Comparison of ENCODE assay signal across 17 cellular contexts in genomic region chr5:42855386-42855785, GRCh38. TPM values are rescaled to one million over a fixed set of nuclear protein-coding genes. Genes with fewer than 3 reads are reported as not detected.
"Had no signal": no experiment of that assay in that cellular context is flagged by ENCODE, and none has a peak within 500 bp of the region (broad histone marks: within the 10 kb centered on the region; RNA-seq: fewer than 3 reads in every experiment).

No MANE protein-coding gene starts in this region.

- H3K4me3 ChIP-seq: lower lobe of right lung, psoas muscle, tibial artery had no signal

- H3K27ac ChIP-seq: lower lobe of right lung, psoas muscle, tibial artery had no signal

- ATAC-seq: naive thymus-derived CD8-positive, alpha-beta T cell; psoas muscle; right cardiac atrium; T-cell had no signal

- H3K9me3 ChIP-seq: lower lobe of right lung, psoas muscle, tibial artery had no signal

- DNase-seq: activated CD4-positive, alpha-beta T cell treated with anti-CD3 and anti-CD28 coated beads, Interleukin-2, amount 50 U/mL, for 1 hour; activated effector memory CD4-positive, alpha-beta T cell treated with anti-CD3 and anti-CD28 coated beads, Interleukin-2, amount 50 U/mL, for 16 hours; activated naive CD4-positive, alpha-beta T cell treated with anti-CD3 and anti-CD28 coated beads, Interleukin-2, amount 50 U/mL, for 16 hours; activated T-cell treated with anti-CD3 and anti-CD28 coated beads, Interleukin-2, amount 50 U/mL, for 72 hours; effector memory CD4-positive, alpha-beta T cell; lower lobe of right lung; naive thymus-derived CD8-positive, alpha-beta T cell; psoas muscle; right cardiac atrium; stimulated activated CD4-positive, alpha-beta T cell treated with anti-CD3 and anti-CD28 coated beads, Interleukin-4, amount 100 ng/mL, for 24 hours; T-cell; T-helper 9 cell; tibial artery had no signal

- H3K36me3 ChIP-seq: lower lobe of right lung, tibial artery had no signal

- H3K27me3 ChIP-seq: tibial artery had no signal

- FAIRE-seq: bronchial epithelial cell, islet of Langerhans, urothelium cell line had no signal

RNA-seq across cellular contexts. Expression of gene SELENOP, which starts 43.7 kb away (rescaled TPM):
- total RNA-seq: activated CD8-positive, alpha-beta memory T cell treated with anti-CD3 and anti-CD28 coated beads for 36 hours had no signal
